ENCODE assay signal across 10 cellular contexts in genomic region chr12:1917172-1918070, GRCh38. TPM values are rescaled to one million over a fixed set of nuclear protein-coding genes. Genes with fewer than 3 reads are reported as not detected.
DNase-seq lines count a peak whose midpoint lies in the region; ATAC-seq and TF ChIP-seq lines count a peak whose summit lies in the region.
"Had no signal": no experiment of that assay in that cellular context is flagged by ENCODE, and none has a peak within 500 bp of the region (broad histone marks: within the 10 kb centered on the region; RNA-seq: fewer than 3 reads in every experiment).

No MANE protein-coding gene starts in this region.

- 69 to 70% methylated on average over 10 to 12 of the region's 22 CpGs for WGBS in gastroesophageal sphincter (ENCODE audit: low coverage in 1 of 2), 2 donors

- no peak for TF ChIP-seq POLR2A in gastroesophageal sphincter (IDR thresholded peaks at IDR 0.05)

- DNase-seq in NCI-H1092 treated with DMSO at 0.1 percent for 48 hours (lab: John Stamatoyannopoulos, UW) (peak; percentile 70), NCI-H1092 (lab: John Stamatoyannopoulos, UW) (no peak), NOMO-1 treated with dmso at 0.1 percent for 144 hours (lab: John Stamatoyannopoulos, UW; ENCODE audit: unreplicated experiment) (peak; percentile 64), NCI-H345 treated with DMSO at 0.1 percent for 48 hours (lab: John Stamatoyannopoulos, UW; ENCODE audit: unreplicated experiment) (no peak), 8988T (no peak)

- peaks cover 0 to 12% (median 4%) of the 10 kb centered on the region in 3 donors for H3K4me1 ChIP-seq in gastroesophageal sphincter

- no peak for TF ChIP-seq EP300 in gastroesophageal sphincter (IDR thresholded peaks at IDR 0.05)

- no peak for TF ChIP-seq CTCF in gastroesophageal sphincter (IDR thresholded peaks at IDR 0.05)

- H3K36me3 ChIP-seq in gastroesophageal sphincter = no peaks in the 10 kb centered on the region

- ATAC-seq in gastroesophageal sphincter = no peak
- no peak for ATAC-seq in GM19324 (IDR thresholded peaks at IDR 0.05; ENCODE audit: low FRiP score, unreplicated experiment)
- ATAC-seq: activated naive CD4-positive, alpha-beta T cell treated with anti-CD3 and anti-CD28 coated beads, Interleukin-2, amount 50 U/mL, for 72 hours had no signal

- no peaks in the 10 kb centered on the region for H3K27me3 ChIP-seq in gastroesophageal sphincter

- no peaks in the 10 kb centered on the region for H3K9me3 ChIP-seq in gastroesophageal sphincter

- H3K4me3 ChIP-seq in gastroesophageal sphincter (peak overlapping the region in 1 of 2 donors; percentile 36), skin epidermis (peak overlapping the region in 5 of 7 experiments; percentile 13 to 34 (median 23))

- H3K27ac ChIP-seq in gastroesophageal sphincter = peak overlapping the region in 3 of 4 donors; percentile 24 to 59 (median 53)
- H3K27ac ChIP-seq in skin epidermis = peak overlapping the region; percentile 19 to 87 (median 74)
- H3K27ac ChIP-seq: 22Rv1 had no signal

RNA-seq across cellular contexts. Expression of gene CACNA2D4, which starts 1.0 kb away (rescaled TPM):
- total RNA-seq in gastroesophageal sphincter = 1 to 10 TPM; 1.4 to 3.3 (median 3.0) TPM

Comparison
In these comparisons a context has a peak if more than half of its experiments do, and no peak if none do; other contexts are left out.
1. DNase-seq: peak in NCI-H1092 treated with DMSO at 0.1 percent for 48 hours (single experiment) and NOMO-1 treated with dmso at 0.1 percent for 144 hours (single experiment); none in NCI-H1092 (single experiment), NCI-H345 treated with DMSO at 0.1 percent for 48 hours (single experiment) and 8988T (single experiment).